Comparison of ENCODE assay signal across 25 cellular contexts in genomic region chr1:44471911-44472439, GRCh38.
"Had no signal": no experiment of that assay in that cellular context is flagged by ENCODE, and none has a peak within 500 bp of the region (broad histone marks: within the 10 kb centered on the region; RNA-seq: fewer than 3 reads in every experiment).

No MANE protein-coding gene starts in this region.

- H3K4me3 ChIP-seq: SJCRH30 had no signal

- H3K4me1 ChIP-seq: SJCRH30 had no signal

- H3K27ac Mint-ChIP-seq: activated CD4-positive, alpha-beta memory T cell treated with anti-CD3 and anti-CD28 coated beads, Interleukin-2, amount 10 ng/mL, durations not matched to agents 7 days and 5 days; activated CD4-positive, alpha-beta T cell treated with anti-CD3 and anti-CD28 coated beads for 36 hours; activated naive CD4-positive, alpha-beta T cell treated with anti-CD3 and anti-CD28 coated beads, Interleukin-2, amount 10 ng/mL, durations not matched to agents 7 days and 5 days; activated naive CD8-positive, alpha-beta T cell treated with anti-CD3 and anti-CD28 coated beads for 36 hours; activated T-helper 2 cell treated with anti-CD3 and anti-CD28 coated beads, Interferon-gamma antibody, Interleukin-2, Interleukin-4, amounts not matched to agents 10 μg/mL and 5 μg/mL and 100 μg/mL, durations not matched to agents 14 hours and 24 hours and 36 hours; T-helper 1 cell treated with Interleukin-12 subunit alpha and Interleukin-12 subunit beta and Interleukin-4 antibody, amounts not matched to agents 30 μg/mL and 1 μg/mL, for 36 hours had no signal

- H3K9me3 Mint-ChIP-seq: activated CD4-positive, alpha-beta memory T cell treated with anti-CD3 and anti-CD28 coated beads, Interleukin-2, amount 10 ng/mL, durations not matched to agents 7 days and 5 days; activated naive CD4-positive, alpha-beta T cell treated with anti-CD3 and anti-CD28 coated beads, Interleukin-2, amount 10 ng/mL, durations not matched to agents 7 days and 5 days; activated T-helper 2 cell treated with anti-CD3 and anti-CD28 coated beads, Interferon-gamma antibody, Interleukin-2, Interleukin-4, amounts not matched to agents 10 μg/mL and 5 μg/mL and 100 μg/mL, durations not matched to agents 14 hours and 24 hours and 36 hours; T-helper 1 cell treated with Interleukin-12 subunit alpha and Interleukin-12 subunit beta and Interleukin-4 antibody, amounts not matched to agents 30 μg/mL and 1 μg/mL, for 36 hours had no signal

- ATAC-seq: activated CD4-positive, alpha-beta T cell treated with anti-CD3 and anti-CD28 coated beads for 36 hours had no signal

- H3K27ac ChIP-seq: RWPE1, SJCRH30 had no signal

- H3K36me3 Mint-ChIP-seq: activated naive CD4-positive, alpha-beta T cell treated with anti-CD3 and anti-CD28 coated beads, Interleukin-2, amount 10 ng/mL, durations not matched to agents 7 days and 5 days; activated naive CD8-positive, alpha-beta T cell treated with anti-CD3 and anti-CD28 coated beads for 36 hours had no signal

- DNase-seq: activated CD4-positive, alpha-beta memory T cell treated with anti-CD3 and anti-CD28 coated beads, Interleukin-2, amount 10 ng/mL, durations not matched to agents 7 days and 5 days; activated CD4-positive, alpha-beta T cell treated with anti-CD3 and anti-CD28 coated beads for 36 hours; activated CD4-positive, alpha-beta T cell treated with anti-CD3 and anti-CD28 coated beads, Interleukin-2, amount 50 U/mL, for 1 hour; activated CD4-positive, CD25-positive, alpha-beta regulatory T cell; activated gamma-delta T cell treated with Interleukin-2 at 50 U/mL for 16 hours; activated naive CD4-positive, alpha-beta T cell treated with anti-CD3 and anti-CD28 coated beads, Interleukin-2, amount 10 ng/mL, durations not matched to agents 7 days and 5 days; activated naive CD8-positive, alpha-beta T cell treated with anti-CD3 and anti-CD28 coated beads for 36 hours; activated T-cell treated with anti-CD3 and anti-CD28 coated beads for 4 hours; activated T-cell treated with anti-CD3 and anti-CD28 coated beads, Interleukin-2, amount 50 U/mL, for 48 hours; cerebellar nuclear complex; KG1; NCI-H1092; NCI-H1417; NCI-H1930; NCI-H2171 treated with DMSO at 0.1 percent for 48 hours; NCI-H226; NCI-H82; NK-92 treated with Interleukin-12 subunit alpha and Interleukin-12 subunit beta, amount 100 ng/mL, for 24 hours; OCI-M1; Right ventricle myocardium superior; SJCRH30; T-helper 9 cell had no signal

- H3K4me3 Mint-ChIP-seq: activated CD4-positive, alpha-beta memory T cell treated with anti-CD3 and anti-CD28 coated beads, Interleukin-2, amount 10 ng/mL, durations not matched to agents 7 days and 5 days; activated CD4-positive, alpha-beta T cell treated with anti-CD3 and anti-CD28 coated beads for 36 hours; activated naive CD4-positive, alpha-beta T cell treated with anti-CD3 and anti-CD28 coated beads, Interleukin-2, amount 10 ng/mL, durations not matched to agents 7 days and 5 days; activated naive CD8-positive, alpha-beta T cell treated with anti-CD3 and anti-CD28 coated beads for 36 hours had no signal

- H3K36me3 ChIP-seq: SJCRH30 had no signal
